In genomic region chr5:96904054-96904931, GRCh38 we compare ENCODE assay signal across 16 cellular contexts. TPM values are rescaled to one million over a fixed set of nuclear protein-coding genes. Genes with fewer than 3 reads are reported as not detected.
A peak's percentile ranks its signal among the peaks of the same experiment; 100 is the strongest.
DNase-seq lines count a peak whose midpoint lies in the region; ATAC-seq, FAIRE-seq and TF ChIP-seq lines count a peak whose summit lies in the region.
"Had no signal": no experiment of that assay in that cellular context is flagged by ENCODE, and none has a peak within 500 bp of the region (broad histone marks: within the 10 kb centered on the region; RNA-seq: fewer than 3 reads in every experiment).

No MANE protein-coding gene starts in this region.

- peaks cover 3% of the 10 kb centered on the region for H3K36me3 Mint-ChIP-seq in chondrocyte (ENCODE audit: low read depth)
- peaks cover 24% of the 10 kb centered on the region for H3K36me3 Mint-ChIP-seq in osteocyte (ENCODE audit: unreplicated experiment)
- peaks cover 68% of the 10 kb centered on the region for H3K36me3 Mint-ChIP-seq in activated CD8-positive, alpha-beta T cell treated with anti-CD3 and anti-CD28 coated beads, Interleukin-2, amount 10 ng/mL, durations not matched to agents 7 days and 5 days (ENCODE audit: low read depth)
- H3K36me3 Mint-ChIP-seq: WTC11 had no signal

- FAIRE-seq in GM12891 (lab: Jason Lieb, UNC): no peak
- FAIRE-seq: endothelial cell of umbilical vein had no signal

- H3K4me3 Mint-ChIP-seq in chondrocyte (ENCODE audit: unreplicated experiment) (no peak overlapping the region), osteocyte (ENCODE audit: unreplicated experiment) (no peak overlapping the region)
- H3K4me3 Mint-ChIP-seq in activated CD8-positive, alpha-beta T cell treated with anti-CD3 and anti-CD28 coated beads, Interleukin-2, amount 10 ng/mL, durations not matched to agents 7 days and 5 days: no peak overlapping the region
- H3K4me3 Mint-ChIP-seq: CD4-positive, CD25-positive, alpha-beta regulatory T cell; WTC11 had no signal

- TF ChIP-seq CTCF in chondrocyte (IDR thresholded peaks at IDR 0.05) (no peak), osteocyte (IDR thresholded peaks at IDR 0.05) (no peak)

- no peaks in the 10 kb centered on the region for H3K9me3 Mint-ChIP-seq in chondrocyte (ENCODE audit: low read depth)
- no peaks in the 10 kb centered on the region for H3K9me3 Mint-ChIP-seq in osteocyte (ENCODE audit: unreplicated experiment)
- H3K9me3 Mint-ChIP-seq in activated CD8-positive, alpha-beta T cell treated with anti-CD3 and anti-CD28 coated beads, Interleukin-2, amount 10 ng/mL, durations not matched to agents 7 days and 5 days (ENCODE audit: insufficient read depth): no peaks in the 10 kb centered on the region
- H3K9me3 Mint-ChIP-seq: CD4-positive, CD25-positive, alpha-beta regulatory T cell; WTC11 had no signal

- TF ChIP-seq POLR2A in GM12891 (IDR thresholded peaks at IDR 0.05; ENCODE audit: low read depth, low read length): no peak

- no peak for ATAC-seq in activated CD8-positive, alpha-beta T cell treated with anti-CD3 and anti-CD28 coated beads, Interleukin-2, amount 10 ng/mL, durations not matched to agents 7 days and 5 days
- ATAC-seq: HCT116, WTC11 had no signal

- peak overlapping the region; percentile 64 for H3K27ac Mint-ChIP-seq in chondrocyte (ENCODE audit: unreplicated experiment)
- H3K27ac Mint-ChIP-seq in osteocyte (ENCODE audit: unreplicated experiment): peak overlapping the region; percentile 82
- no peak overlapping the region for H3K27ac Mint-ChIP-seq in activated CD8-positive, alpha-beta T cell treated with anti-CD3 and anti-CD28 coated beads, Interleukin-2, amount 10 ng/mL, durations not matched to agents 7 days and 5 days
- H3K27ac Mint-ChIP-seq: WTC11 had no signal

- CTCF ChIA-PET in activated CD8-positive, alpha-beta T cell treated with anti-CD3 and anti-CD28 coated beads, Interleukin-2, amount 10 ng/mL, durations not matched to agents 7 days and 5 days (lab: Charles Lee): interaction anchor here (0.7 to 5.3 kb wide), 7 partner anchors 10 to 529 kb away, joined by 3 to 42 read pairs (median 3); no protein-coding TSS in a partner anchor

- H3K27me3 Mint-ChIP-seq in chondrocyte (ENCODE audit: low read depth) (no peaks in the 10 kb centered on the region), osteocyte (ENCODE audit: unreplicated experiment) (no peaks in the 10 kb centered on the region)
- H3K27me3 Mint-ChIP-seq in activated CD8-positive, alpha-beta T cell treated with anti-CD3 and anti-CD28 coated beads, Interleukin-2, amount 10 ng/mL, durations not matched to agents 7 days and 5 days (ENCODE audit: low read depth): no peaks in the 10 kb centered on the region
- H3K27me3 Mint-ChIP-seq: CD4-positive, CD25-positive, alpha-beta regulatory T cell had no signal

- POLR2A ChIA-PET in activated CD8-positive, alpha-beta T cell treated with anti-CD3 and anti-CD28 coated beads, Interleukin-2, amount 10 ng/mL, durations not matched to agents 7 days and 5 days (lab: Charles Lee): interaction anchor here (0.7 to 1.0 kb wide), 2 partner anchors 29 to 34 kb away, joined by 3 read pairs; no protein-coding TSS in a partner anchor

- DNase-seq in GM12891 (ENCODE audit: insufficient read length, low spot score) (no peak), OCI-M1 (lab: John Stamatoyannopoulos, UW) (peak; percentile 50), chondrocyte (ENCODE audit: low spot score) (no peak), osteocyte (ENCODE audit: extremely low spot score, unreplicated experiment) (no peak), T-helper 2 cell (no peak), GOT3 (lab: John Stamatoyannopoulos, UW) (no peak)
- no peak for DNase-seq in activated CD8-positive, alpha-beta T cell treated with anti-CD3 and anti-CD28 coated beads, Interleukin-2, amount 10 ng/mL, durations not matched to agents 7 days and 5 days
- DNase-seq: activated CD8-positive, alpha-beta memory T cell treated with anti-CD3 and anti-CD28 coated beads, Interleukin-2, amount 50 U/mL, for 48 hours; CD4-positive, CD25-positive, alpha-beta regulatory T cell; colonic mucosa; glutamatergic neuron; sigmoid colon; stimulated activated CD4-positive, alpha-beta T cell treated with anti-CD3 and anti-CD28 coated beads, Interleukin-4, amount 100 ng/mL, for 24 hours had no signal

- H3K4me1 Mint-ChIP-seq in chondrocyte (ENCODE audit: low read depth) (peaks cover 27% of the 10 kb centered on the region), osteocyte (ENCODE audit: unreplicated experiment) (peaks cover 14% of the 10 kb centered on the region)
- peaks cover 8% of the 10 kb centered on the region for H3K4me1 Mint-ChIP-seq in activated CD8-positive, alpha-beta T cell treated with anti-CD3 and anti-CD28 coated beads, Interleukin-2, amount 10 ng/mL, durations not matched to agents 7 days and 5 days (ENCODE audit: low read depth)
- H3K4me1 Mint-ChIP-seq: WTC11 had no signal

TF ChIP-seq in GM12891, 5 proteins besides CTCF, POLR2A, EP300 and RAD21:
- TF ChIP-seq PAX5 (IDR thresholded peaks at IDR 0.05; ENCODE audit: insufficient read depth, low read length, severe bottlenecking) (no peak), SPI1 (IDR thresholded peaks at IDR 0.05; ENCODE audit: low read depth, low read length) (peak; percentile 91)

RNA-seq across cellular contexts. Expression of gene ERAP2, which starts 28.0 kb away (rescaled TPM):
- 3.3 TPM for polyA plus RNA-seq in GM12891 (2012; ENCODE audit: low read depth, missing spikeins)
- total RNA-seq in chondrocyte (1.2 to 2.7 TPM (median 2.2 TPM) in 3 replicates), osteocyte (3.5 and 4.4 TPM in 2 replicates)
- 10 to 100 TPM; 93.0 to 96.0 TPM for total RNA-seq in activated CD8-positive, alpha-beta T cell treated with anti-CD3 and anti-CD28 coated beads, Interleukin-2, amount 10 ng/mL, durations not matched to agents 7 days and 5 days

RNA-seq across cellular contexts. Expression of gene LNPEP, which starts 31.6 kb away (rescaled TPM):
- polyA plus RNA-seq in GM12891 (2012; ENCODE audit: low read depth, missing spikeins): 9.2 TPM
- total RNA-seq in chondrocyte: 30.7 to 47.7 TPM (median 31.4 TPM) in 3 replicates
- 40.8 and 44.1 TPM in 2 replicates for total RNA-seq in osteocyte
- 10 to 100 TPM; 85.9 to 90.1 TPM for total RNA-seq in activated CD8-positive, alpha-beta T cell treated with anti-CD3 and anti-CD28 coated beads, Interleukin-2, amount 10 ng/mL, durations not matched to agents 7 days and 5 days

Comparison
In these comparisons a context has a peak if more than half of its experiments do, and no peak if none do; other contexts are left out.
1. RNA of gene ERAP2, which starts 28.0 kb away (total RNA-seq): 93.0 to 96.0 TPM in activated CD8-positive, alpha-beta T cell treated with anti-CD3 and anti-CD28 coated beads, Interleukin-2, amount 10 ng/mL, durations not matched to agents 7 days and 5 days; 3.5 to 4.4 TPM in osteocyte and 1.2 to 2.7 TPM in chondrocyte; every median in the first group is over 10 times any median in the second.